9 cellular contexts compared by ENCODE assay signal in genomic region chr22:43346521-43346929, GRCh38. TPM values are rescaled to one million over a fixed set of nuclear protein-coding genes. Genes with fewer than 3 reads are reported as not detected.
DNase-seq lines count a peak whose midpoint lies in the region; ATAC-seq and TF ChIP-seq lines count a peak whose summit lies in the region.
"Had no signal": no experiment of that assay in that cellular context is flagged by ENCODE, and none has a peak within 500 bp of the region (broad histone marks: within the 10 kb centered on the region; RNA-seq: fewer than 3 reads in every experiment).

No MANE protein-coding gene starts in this region.

- TF ChIP-seq CTCF in smooth muscle cell (IDR thresholded peaks at IDR 0.05; ENCODE audit: borderline replicate concordance, insufficient read depth, poor library complexity, severe bottlenecking), result peak; percentile 77

- POLR2A ChIA-PET in CD4-positive, alpha-beta memory T cell (lab: Charles Lee; ENCODE audit: partially characterized antibody), result interaction anchor here (0.9 to 1.2 kb wide), 2 partner anchors 10 to 34 kb away, joined by 3 read pairs; no protein-coding TSS in a partner anchor

- H3K27me3 Mint-ChIP-seq in CD4-positive, alpha-beta memory T cell, result peaks cover 25 to 47% of the 10 kb centered on the region in 2 donors
- H3K27me3 Mint-ChIP-seq in activated naive CD4-positive, alpha-beta T cell treated with anti-CD3 and anti-CD28 coated beads, Interleukin-2, amount 10 ng/mL, durations not matched to agents 7 days and 5 days, result peaks cover 76% of the 10 kb centered on the region

- CTCF ChIA-PET in CD4-positive, alpha-beta memory T cell (lab: Charles Lee; ENCODE audit: partially characterized antibody), result interaction anchor here (0.5 to 4.5 kb wide), 33 partner anchors 10 to 376 kb away, joined by 3 to 140 read pairs (median 7); no protein-coding TSS in a partner anchor
- CTCF ChIA-PET in activated naive CD4-positive, alpha-beta T cell treated with anti-CD3 and anti-CD28 coated beads, Interleukin-2, amount 10 ng/mL, durations not matched to agents 7 days and 5 days (lab: Charles Lee), result interaction anchor here (0.6 to 5.5 kb wide), 41 partner anchors 10 to 286 kb away, joined by 3 to 197 read pairs (median 4); no protein-coding TSS in a partner anchor

- intact Hi-C loops in CD4-positive, alpha-beta memory T cell (cut with micrococcal nuclease), result no loop called here
- intact Hi-C loops in left cardiac atrium (cut with DNase I), result loop anchor here (1.0 to 5.0 kb wide), 3 partner anchors 72 to 114 kb away; no protein-coding TSS in a partner anchor

- H3K36me3 ChIP-seq in CD4-positive, alpha-beta memory T cell (ENCODE audit: insufficient read depth, low read length), result no peaks in the 10 kb centered on the region
- H3K36me3 ChIP-seq in smooth muscle cell (ENCODE audit: low read depth), result no peaks in the 10 kb centered on the region

- 28% methylated on average over 8 of the region's 8 CpGs for WGBS in smooth muscle cell (ENCODE audit: low lambda C conversion rate)

- H4K20me1 ChIP-seq in smooth muscle cell (ENCODE audit: low read depth), result no peaks in the 10 kb centered on the region

- no peaks in the 10 kb centered on the region for H3K36me3 Mint-ChIP-seq in CD4-positive, alpha-beta memory T cell
- H3K36me3 Mint-ChIP-seq in activated naive CD4-positive, alpha-beta T cell treated with anti-CD3 and anti-CD28 coated beads, Interleukin-2, amount 10 ng/mL, durations not matched to agents 7 days and 5 days, result no peaks in the 10 kb centered on the region
- H3K36me3 Mint-ChIP-seq: IgD-negative memory B cell had no signal

- no peak overlapping the region for H3K4me3 ChIP-seq in CD4-positive, alpha-beta memory T cell (ENCODE audit: low read length in 2 of 2)
- no peak overlapping the region for H3K4me3 ChIP-seq in smooth muscle cell

- H2AFZ ChIP-seq in smooth muscle cell (ENCODE audit: low read depth), result no peak overlapping the region

- H3K4me1 Mint-ChIP-seq in CD4-positive, alpha-beta memory T cell, result peaks cover 7 to 20% (median 11%) of the 10 kb centered on the region in 4 donors
- peaks cover 17% of the 10 kb centered on the region for H3K4me1 Mint-ChIP-seq in activated naive CD4-positive, alpha-beta T cell treated with anti-CD3 and anti-CD28 coated beads, Interleukin-2, amount 10 ng/mL, durations not matched to agents 7 days and 5 days

- no peak overlapping the region for H3K27ac ChIP-seq in CD4-positive, alpha-beta memory T cell (ENCODE audit: low read depth, low read length)
- no peak overlapping the region for H3K27ac ChIP-seq in smooth muscle cell (ENCODE audit: low read depth)

- H3K4me2 ChIP-seq in smooth muscle cell, result no peak overlapping the region

- H3K4me1 ChIP-seq in CD4-positive, alpha-beta memory T cell (ENCODE audit: insufficient read depth, low read length), result no peaks in the 10 kb centered on the region
- H3K4me1 ChIP-seq in smooth muscle cell (ENCODE audit: low read depth), result peaks cover 12% of the 10 kb centered on the region

- H3K9me3 ChIP-seq in CD4-positive, alpha-beta memory T cell (ENCODE audit: control insufficient read depth in 1 of 2, low read length in 2 of 2), result no peaks in the 10 kb centered on the region
- no peaks in the 10 kb centered on the region for H3K9me3 ChIP-seq in smooth muscle cell (replicated peaks; ENCODE audit: low read depth)

- no peak overlapping the region for H3K27ac Mint-ChIP-seq in CD4-positive, alpha-beta memory T cell
- no peak overlapping the region for H3K27ac Mint-ChIP-seq in activated naive CD4-positive, alpha-beta T cell treated with anti-CD3 and anti-CD28 coated beads, Interleukin-2, amount 10 ng/mL, durations not matched to agents 7 days and 5 days
- H3K27ac Mint-ChIP-seq: IgD-negative memory B cell had no signal

- no peaks in the 10 kb centered on the region for H3F3A ChIP-seq in smooth muscle cell (ENCODE audit: low read depth)

- H3K27me3 ChIP-seq in CD4-positive, alpha-beta memory T cell (ENCODE audit: insufficient read depth, low read length), result no peaks in the 10 kb centered on the region
- H3K27me3 ChIP-seq in smooth muscle cell (ENCODE audit: low read depth), result peaks cover 20% of the 10 kb centered on the region

- no peak overlapping the region for H3K9ac ChIP-seq in smooth muscle cell (ENCODE audit: low read depth)

- ATAC-seq in left cardiac atrium (peak; percentile 59 to 65), HG03442 (IDR thresholded peaks at IDR 0.05; ENCODE audit: unreplicated experiment) (no peak)

- peak; percentile 47 to 61 (median 48) for DNase-seq in CD4-positive, alpha-beta memory T cell
- DNase-seq in HPDE6-E6E7 (ENCODE audit: extremely low spot score), result peak; percentile 33
- DNase-seq in SK-N-DZ (ENCODE audit: low spot score), result peak; percentile 78
- peak; percentile 78 for DNase-seq in activated naive CD4-positive, alpha-beta T cell treated with anti-CD3 and anti-CD28 coated beads, Interleukin-2, amount 10 ng/mL, durations not matched to agents 7 days and 5 days
- peak; percentile 65 for DNase-seq in left cardiac atrium
- peak; percentile 14 for DNase-seq in smooth muscle cell (lab: John Stamatoyannopoulos, UW; ENCODE audit: unreplicated experiment)
- DNase-seq in NCI-H774 (lab: John Stamatoyannopoulos, UW), result no peak

- H3K9me3 Mint-ChIP-seq in CD4-positive, alpha-beta memory T cell, result no peaks in the 10 kb centered on the region
- H3K9me3 Mint-ChIP-seq in activated naive CD4-positive, alpha-beta T cell treated with anti-CD3 and anti-CD28 coated beads, Interleukin-2, amount 10 ng/mL, durations not matched to agents 7 days and 5 days, result no peaks in the 10 kb centered on the region
- H3K9me3 Mint-ChIP-seq: IgD-negative memory B cell had no signal

- H3K79me2 ChIP-seq in smooth muscle cell (ENCODE audit: low read depth), result no peaks in the 10 kb centered on the region

- H3K4me3 Mint-ChIP-seq in CD4-positive, alpha-beta memory T cell, result no peak overlapping the region
- H3K4me3 Mint-ChIP-seq in activated naive CD4-positive, alpha-beta T cell treated with anti-CD3 and anti-CD28 coated beads, Interleukin-2, amount 10 ng/mL, durations not matched to agents 7 days and 5 days, result no peak overlapping the region
- H3K4me3 Mint-ChIP-seq: IgD-negative memory B cell had no signal

RNA-seq across cellular contexts. Expression of gene SCUBE1, which starts 3.4 kb away (rescaled TPM):
- not detected for total RNA-seq in CD4-positive, alpha-beta memory T cell
- not detected for polyA plus RNA-seq in CD4-positive, alpha-beta memory T cell
- 7.8 and 11.0 TPM in 2 replicates for polyA plus RNA-seq in SK-N-DZ (2014; cell fraction: cytosol; rRNA removed)
- polyA plus RNA-seq in SK-N-DZ (2014; cell fraction: nucleus; rRNA removed), result 18.2 and 30.1 TPM in 2 replicates
- total RNA-seq in left cardiac atrium (1 to 10 TPM in 1 of 2 donors, under 1 TPM in 1; 0.97 to 3.3 TPM), smooth muscle cell (5.1 and 13.4 TPM in 2 replicates)
- 7.2 and 16.3 TPM in 2 replicates for polyA plus RNA-seq in smooth muscle cell
- polyA plus RNA-seq: IgD-negative memory B cell had no signal
